In the genomic region with DNA sequence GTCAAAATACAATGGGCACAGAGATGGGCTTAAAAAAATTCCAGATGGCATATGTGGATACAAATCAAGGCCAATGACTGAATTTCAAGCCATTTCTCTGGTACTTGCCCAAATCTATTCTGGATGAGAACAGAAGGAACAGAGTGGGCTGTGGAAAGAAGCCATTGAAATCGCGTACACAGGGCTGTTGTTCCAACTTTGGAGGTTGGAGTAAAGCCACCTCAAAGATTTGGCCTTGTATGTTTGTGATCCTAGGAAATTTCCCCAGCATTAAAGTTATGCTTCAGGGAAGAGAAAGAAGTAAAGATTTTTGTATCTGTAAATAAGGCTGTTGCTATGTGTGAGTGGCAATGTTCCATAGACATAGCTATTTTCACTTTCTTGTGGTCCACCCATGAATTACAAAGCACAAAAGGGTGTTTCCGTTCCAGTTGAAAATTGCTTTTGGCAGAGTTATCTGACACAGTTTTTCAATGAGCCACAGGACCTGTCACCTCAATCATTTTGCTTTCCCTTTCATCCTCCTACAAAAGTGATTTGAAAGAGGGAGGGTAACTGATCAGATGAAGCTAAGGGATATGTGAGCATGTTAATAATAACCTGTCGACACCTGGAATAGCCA, we compare ENCODE assay signal across 21 cellular contexts.
"Had no signal": no experiment of that assay in that cellular context is flagged by ENCODE, and none has a peak within 500 bp of the region (broad histone marks: within the 10 kb centered on the region; RNA-seq: fewer than 3 reads in every experiment).

No MANE protein-coding gene starts in this region.

- H3K4me1 ChIP-seq: gastrocnemius medialis, spleen, upper lobe of right lung had no signal

- H3K27me3 ChIP-seq: cardiac muscle cell, gastrocnemius medialis, spleen, upper lobe of right lung had no signal

- H3K27ac ChIP-seq: cardiac muscle cell, spleen, thoracic aorta, upper lobe of right lung had no signal

- H3K36me3 ChIP-seq: cardiac muscle cell, gastrocnemius medialis, spleen, thoracic aorta, upper lobe of right lung had no signal

- H3K9me3 ChIP-seq: gastrocnemius medialis, thoracic aorta, upper lobe of right lung had no signal

- DNase-seq: activated B cell treated with CpG ODN at 0.5 μM for 24 hours; activated CD4-positive, alpha-beta T cell treated with anti-CD3 and anti-CD28 coated beads for 36 hours; activated CD4-positive, alpha-beta T cell treated with anti-CD3 and anti-CD28 coated beads, Interleukin-2, amount 50 U/mL, for 4 hours; activated CD8-positive, alpha-beta memory T cell treated with anti-CD3 and anti-CD28 coated beads for 24 hours; activated CD8-positive, alpha-beta memory T cell treated with anti-CD3 and anti-CD28 coated beads, Interleukin-2, amount 50 U/mL, for 4 hours; activated naive CD4-positive, alpha-beta T cell treated with anti-CD3 and anti-CD28 coated beads for 36 hours; activated T-cell treated with anti-CD3 and anti-CD28 coated beads, Interleukin-2, amount 50 U/mL, for 24 hours; amygdala; effector CD4-positive, alpha-beta T cell; gastrocnemius medialis; hypothalamus; mesendoderm; naive thymus-derived CD4-positive, alpha-beta T cell; retina; spleen; stimulated activated CD4-positive, alpha-beta T cell treated with anti-CD3 and anti-CD28 coated beads, Interleukin-4, amount 100 ng/mL, for 1 hour; stimulated activated naive CD4-positive, alpha-beta T cell; T1000; upper lobe of right lung had no signal

- ATAC-seq: activated CD4-positive, alpha-beta T cell treated with anti-CD3 and anti-CD28 coated beads for 36 hours; gastrocnemius medialis; naive thymus-derived CD4-positive, alpha-beta T cell; upper lobe of right lung had no signal

- H3K4me3 ChIP-seq: cardiac muscle cell, gastrocnemius medialis, spleen, thoracic aorta, upper lobe of right lung had no signal
